In genomic region chr9:133163559-133164208, GRCh38 we compare ENCODE assay signal across 1 cellular context.
TF ChIP-seq lines count a peak whose summit lies in the region.

Gene GBGT1 (minus strand): TSS chr9:133163914. CDS start chr9:133162412, 1,502 bp downstream.

TF ChIP-seq in K562, 482 proteins besides CTCF, POLR2A, EP300 and RAD21 (continued from another document and continues in another):
- TF ChIP-seq AFF1 (IDR thresholded peaks at IDR 0.05; ENCODE audit: low read depth in 1 of 2, partially characterized antibody in 2 of 2) (no peak), ETV5 (CRISPR knock-in tag; IDR thresholded peaks at IDR 0.05; ENCODE audit: low read depth) (peak; percentile 72; the same call in 1 of the 2 replicates), U2AF1 (optimal IDR thresholded peaks at IDR 0.05; ENCODE audit: low read depth, low read length) (peak; percentile 88), FOS (IDR thresholded peaks at IDR 0.05; ENCODE audit: extremely low read depth, insufficient read length) (no peak), PHF8 (IDR thresholded peaks at IDR 0.05; ENCODE audit: borderline replicate concordance, low read length) (peak; percentile 78; the same call in 1 of the 2 replicates), ZNF140 (CRISPR knock-in tag; IDR thresholded peaks at IDR 0.05) (no peak), ZNF12 (CRISPR knock-in tag; IDR thresholded peaks at IDR 0.05) (peak; percentile 68; the same call in 1 of the 2 replicates), ATF7 (IDR thresholded peaks at IDR 0.05) (peak; percentile 45), SP2 (IDR thresholded peaks at IDR 0.05; ENCODE audit: extremely low read depth, low read depth, low read length, poor library complexity, severe bottlenecking) (no peak), OTX1 (CRISPR knock-in tag; IDR thresholded peaks at IDR 0.05) (no peak), ESRRB (CRISPR knock-in tag; IDR thresholded peaks at IDR 0.05; ENCODE audit: borderline replicate concordance) (no peak), XRCC4 (IDR thresholded peaks at IDR 0.05; ENCODE audit: extremely low read depth, insufficient read depth, insufficient read length) (no peak), ZEB2 (IDR thresholded peaks at IDR 0.05) (no peak), HES1 (IDR thresholded peaks at IDR 0.05; ENCODE audit: low read depth) (no peak), YY1 (IDR thresholded peaks at IDR 0.05; ENCODE audit: borderline replicate concordance in 1 of 3, control insufficient read depth in 1 of 3, extremely low read depth in 1 of 3, insufficient read depth in 3 of 3, insufficient read length in 1 of 3, insufficient replicate concordance in 2 of 3, low read depth in 1 of 3, low read length in 2 of 3) (peak in 1 of 3 experiments; percentile 16), GATAD2A (IDR thresholded peaks at IDR 0.05) (peak; percentile 16; the same call in 1 of the 2 replicates), HMGXB4 (CRISPR knock-in tag; IDR thresholded peaks at IDR 0.05) (peak; percentile 58; the same call in 1 of the 2 replicates), NFIC (IDR thresholded peaks at IDR 0.05) (peak; percentile 24; the same call in 1 of the 2 replicates), MXD1 (CRISPR knock-in tag; IDR thresholded peaks at IDR 0.05; ENCODE audit: borderline replicate concordance, poor library complexity, severe bottlenecking) (no peak), SAP30 (IDR thresholded peaks at IDR 0.05; ENCODE audit: borderline replicate concordance, insufficient read depth, low read depth, low read length, poor library complexity, severe bottlenecking) (peak; percentile 33), E2F4 (CRISPR knock-in tag; IDR thresholded peaks at IDR 0.05; ENCODE audit: low read depth) (0 out of 2 replicates have a peak, but pooled peaks have one; percentile 27), EP400 (IDR thresholded peaks at IDR 0.05) (peak; percentile 50; the same call in 1 of the 2 replicates), ZNF282 (CRISPR knock-in tag; IDR thresholded peaks at IDR 0.05) (no peak), KDM5B (IDR thresholded peaks at IDR 0.05; ENCODE audit: insufficient replicate concordance, low read depth, low read length) (peak; percentile 62), PHF20 (IDR thresholded peaks at IDR 0.05; ENCODE audit: partially characterized antibody) (peak; percentile 63), TBP (optimal IDR thresholded peaks at IDR 0.05; ENCODE audit: low read depth, low read length) (peak; percentile 61), ATF4 (CRISPR knock-in tag; IDR thresholded peaks at IDR 0.05) (no peak), SAFB2 (IDR thresholded peaks at IDR 0.05; ENCODE audit: borderline replicate concordance, low read depth, low read length, severe bottlenecking) (no peak), TOE1 (IDR thresholded peaks at IDR 0.05; ENCODE audit: borderline replicate concordance) (0 out of 2 replicates have a peak, but pooled peaks have one; percentile 36), TOE1 (CRISPR knock-in tag; IDR thresholded peaks at IDR 0.05; ENCODE audit: borderline replicate concordance, low read depth) (no peak), FOXP4 (CRISPR knock-in tag; IDR thresholded peaks at IDR 0.05; ENCODE audit: borderline replicate concordance) (0 out of 2 replicates have a peak, but pooled peaks have one; percentile 37), POLR2B (IDR thresholded peaks at IDR 0.05; ENCODE audit: low read depth, partially characterized antibody) (peak; percentile 49), NONO (IDR thresholded peaks at IDR 0.05; ENCODE audit: low read depth in 2 of 2, low read length in 1 of 2) (0 out of 4 replicates have a peak, but pooled peaks of 1 of the 2 experiments have one; percentile 17), E2F8 (IDR thresholded peaks at IDR 0.05; ENCODE audit: low read depth, partially characterized antibody) (no peak), GTF2F1 (IDR thresholded peaks at IDR 0.05; ENCODE audit: low read depth, low read length) (no peak)
